Comparison of ENCODE assay signal across 1 cellular context in genomic region chr1:150363426-150364230, GRCh38.
TF ChIP-seq lines count a peak whose summit lies in the region.

Gene RPRD2 (plus strand): TSS chr1:150364147. CDS start chr1:150364715, 568 bp downstream.

TF ChIP-seq in WTC11, 78 proteins besides CTCF, POLR2A, EP300 and RAD21 (continued from another document and continues in another):
- TF ChIP-seq ATF3 (CRISPR knock-in tag; conservative IDR thresholded peaks at IDR 0.05) (no peak), ZNF671 (CRISPR knock-in tag; IDR thresholded peaks at IDR 0.05) (no peak), RORB (CRISPR knock-in tag; IDR thresholded peaks at IDR 0.05) (no peak), ZNF219 (CRISPR knock-in tag; IDR thresholded peaks at IDR 0.05; ENCODE audit: borderline replicate concordance) (no peak), CREB1 (CRISPR knock-in tag; IDR thresholded peaks at IDR 0.05) (no peak), NR2C2 (CRISPR knock-in tag; IDR thresholded peaks at IDR 0.05) (no peak), USF2 (CRISPR knock-in tag; IDR thresholded peaks at IDR 0.05) (no peak), KAT7 (CRISPR knock-in tag; IDR thresholded peaks at IDR 0.05; ENCODE audit: borderline replicate concordance) (no peak), JAZF1 (CRISPR knock-in tag; IDR thresholded peaks at IDR 0.05) (no peak), SMAD4 (CRISPR knock-in tag; IDR thresholded peaks at IDR 0.05) (no peak), NFATC4 (CRISPR knock-in tag; IDR thresholded peaks at IDR 0.05) (no peak), TEAD1 (CRISPR knock-in tag; IDR thresholded peaks at IDR 0.05) (no peak), SMAD3 (CRISPR knock-in tag; IDR thresholded peaks at IDR 0.05; ENCODE audit: borderline replicate concordance) (no peak), ZNF396 (CRISPR knock-in tag; IDR thresholded peaks at IDR 0.05; ENCODE audit: borderline replicate concordance) (no peak), EMX1 (CRISPR knock-in tag; IDR thresholded peaks at IDR 0.05) (peak; percentile 84), ZNF232 (CRISPR knock-in tag; IDR thresholded peaks at IDR 0.05) (no peak), MYBL2 (CRISPR knock-in tag; IDR thresholded peaks at IDR 0.05) (no peak), STAT6 (CRISPR knock-in tag; conservative IDR thresholded peaks at IDR 0.05; ENCODE audit: low read depth) (no peak), CREM (CRISPR knock-in tag; IDR thresholded peaks at IDR 0.05) (no peak), ZMAT4 (CRISPR knock-in tag; IDR thresholded peaks at IDR 0.05) (no peak), MLX (CRISPR knock-in tag; IDR thresholded peaks at IDR 0.05) (no peak), TP53 (CRISPR knock-in tag; IDR thresholded peaks at IDR 0.05) (no peak), GRHL2 (CRISPR knock-in tag; IDR thresholded peaks at IDR 0.05; ENCODE audit: insufficient replicate concordance, severe bottlenecking) (no peak), SOX15 (CRISPR knock-in tag; IDR thresholded peaks at IDR 0.05) (no peak), ZNF416 (CRISPR knock-in tag; IDR thresholded peaks at IDR 0.05) (no peak; the same call in 1 of the 2 replicates), RELA (CRISPR knock-in tag; IDR thresholded peaks at IDR 0.05; ENCODE audit: borderline replicate concordance) (no peak), FOXK1 (CRISPR knock-in tag; IDR thresholded peaks at IDR 0.05) (peak; percentile 16; the same call in 1 of the 2 replicates), ZNF281 (CRISPR knock-in tag; IDR thresholded peaks at IDR 0.05) (no peak), GABPB1 (CRISPR knock-in tag; IDR thresholded peaks at IDR 0.05) (0 out of 2 replicates have a peak, but pooled peaks have one; percentile 43)
- TF ChIP-seq, protein P1, sequence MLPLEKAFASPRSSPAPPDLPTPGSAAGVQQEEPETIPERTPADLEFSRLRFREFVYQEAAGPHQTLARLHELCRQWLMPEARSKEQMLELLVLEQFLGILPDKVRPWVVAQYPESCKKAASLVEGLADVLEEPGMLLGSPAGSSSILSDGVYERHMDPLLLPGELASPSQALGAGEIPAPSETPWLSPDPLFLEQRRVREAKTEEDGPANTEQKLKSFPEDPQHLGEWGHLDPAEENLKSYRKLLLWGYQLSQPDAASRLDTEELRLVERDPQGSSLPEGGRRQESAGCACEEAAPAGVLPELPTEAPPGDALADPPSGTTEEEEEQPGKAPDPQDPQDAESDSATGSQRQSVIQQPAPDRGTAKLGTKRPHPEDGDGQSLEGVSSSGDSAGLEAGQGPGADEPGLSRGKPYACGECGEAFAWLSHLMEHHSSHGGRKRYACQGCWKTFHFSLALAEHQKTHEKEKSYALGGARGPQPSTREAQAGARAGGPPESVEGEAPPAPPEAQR (CRISPR knock-in tag; IDR thresholded peaks at IDR 0.05): no peak
- TF ChIP-seq, protein P2, sequence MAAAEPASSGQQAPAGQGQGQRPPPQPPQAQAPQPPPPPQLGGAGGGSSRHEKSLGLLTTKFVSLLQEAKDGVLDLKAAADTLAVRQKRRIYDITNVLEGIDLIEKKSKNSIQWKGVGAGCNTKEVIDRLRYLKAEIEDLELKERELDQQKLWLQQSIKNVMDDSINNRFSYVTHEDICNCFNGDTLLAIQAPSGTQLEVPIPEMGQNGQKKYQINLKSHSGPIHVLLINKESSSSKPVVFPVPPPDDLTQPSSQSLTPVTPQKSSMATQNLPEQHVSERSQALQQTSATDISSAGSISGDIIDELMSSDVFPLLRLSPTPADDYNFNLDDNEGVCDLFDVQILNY (CRISPR knock-in tag; IDR thresholded peaks at IDR 0.05): no peak
- TF ChIP-seq, protein P3, sequence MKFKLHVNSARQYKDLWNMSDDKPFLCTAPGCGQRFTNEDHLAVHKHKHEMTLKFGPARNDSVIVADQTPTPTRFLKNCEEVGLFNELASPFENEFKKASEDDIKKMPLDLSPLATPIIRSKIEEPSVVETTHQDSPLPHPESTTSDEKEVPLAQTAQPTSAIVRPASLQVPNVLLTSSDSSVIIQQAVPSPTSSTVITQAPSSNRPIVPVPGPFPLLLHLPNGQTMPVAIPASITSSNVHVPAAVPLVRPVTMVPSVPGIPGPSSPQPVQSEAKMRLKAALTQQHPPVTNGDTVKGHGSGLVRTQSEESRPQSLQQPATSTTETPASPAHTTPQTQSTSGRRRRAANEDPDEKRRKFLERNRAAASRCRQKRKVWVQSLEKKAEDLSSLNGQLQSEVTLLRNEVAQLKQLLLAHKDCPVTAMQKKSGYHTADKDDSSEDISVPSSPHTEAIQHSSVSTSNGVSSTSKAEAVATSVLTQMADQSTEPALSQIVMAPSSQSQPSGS (CRISPR knock-in tag; IDR thresholded peaks at IDR 0.05; ENCODE audit: borderline replicate concordance, low read depth): no peak
- TF ChIP-seq, protein P4, sequence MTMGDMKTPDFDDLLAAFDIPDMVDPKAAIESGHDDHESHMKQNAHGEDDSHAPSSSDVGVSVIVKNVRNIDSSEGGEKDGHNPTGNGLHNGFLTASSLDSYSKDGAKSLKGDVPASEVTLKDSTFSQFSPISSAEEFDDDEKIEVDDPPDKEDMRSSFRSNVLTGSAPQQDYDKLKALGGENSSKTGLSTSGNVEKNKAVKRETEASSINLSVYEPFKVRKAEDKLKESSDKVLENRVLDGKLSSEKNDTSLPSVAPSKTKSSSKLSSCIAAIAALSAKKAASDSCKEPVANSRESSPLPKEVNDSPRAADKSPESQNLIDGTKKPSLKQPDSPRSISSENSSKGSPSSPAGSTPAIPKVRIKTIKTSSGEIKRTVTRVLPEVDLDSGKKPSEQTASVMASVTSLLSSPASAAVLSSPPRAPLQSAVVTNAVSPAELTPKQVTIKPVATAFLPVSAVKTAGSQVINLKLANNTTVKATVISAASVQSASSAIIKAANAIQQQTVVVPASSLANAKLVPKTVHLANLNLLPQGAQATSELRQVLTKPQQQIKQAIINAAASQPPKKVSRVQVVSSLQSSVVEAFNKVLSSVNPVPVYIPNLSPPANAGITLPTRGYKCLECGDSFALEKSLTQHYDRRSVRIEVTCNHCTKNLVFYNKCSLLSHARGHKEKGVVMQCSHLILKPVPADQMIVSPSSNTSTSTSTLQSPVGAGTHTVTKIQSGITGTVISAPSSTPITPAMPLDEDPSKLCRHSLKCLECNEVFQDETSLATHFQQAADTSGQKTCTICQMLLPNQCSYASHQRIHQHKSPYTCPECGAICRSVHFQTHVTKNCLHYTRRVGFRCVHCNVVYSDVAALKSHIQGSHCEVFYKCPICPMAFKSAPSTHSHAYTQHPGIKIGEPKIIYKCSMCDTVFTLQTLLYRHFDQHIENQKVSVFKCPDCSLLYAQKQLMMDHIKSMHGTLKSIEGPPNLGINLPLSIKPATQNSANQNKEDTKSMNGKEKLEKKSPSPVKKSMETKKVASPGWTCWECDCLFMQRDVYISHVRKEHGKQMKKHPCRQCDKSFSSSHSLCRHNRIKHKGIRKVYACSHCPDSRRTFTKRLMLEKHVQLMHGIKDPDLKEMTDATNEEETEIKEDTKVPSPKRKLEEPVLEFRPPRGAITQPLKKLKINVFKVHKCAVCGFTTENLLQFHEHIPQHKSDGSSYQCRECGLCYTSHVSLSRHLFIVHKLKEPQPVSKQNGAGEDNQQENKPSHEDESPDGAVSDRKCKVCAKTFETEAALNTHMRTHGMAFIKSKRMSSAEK (CRISPR knock-in tag; IDR thresholded peaks at IDR 0.05; ENCODE audit: borderline replicate concordance): no peak
- TF ChIP-seq, protein P5, sequence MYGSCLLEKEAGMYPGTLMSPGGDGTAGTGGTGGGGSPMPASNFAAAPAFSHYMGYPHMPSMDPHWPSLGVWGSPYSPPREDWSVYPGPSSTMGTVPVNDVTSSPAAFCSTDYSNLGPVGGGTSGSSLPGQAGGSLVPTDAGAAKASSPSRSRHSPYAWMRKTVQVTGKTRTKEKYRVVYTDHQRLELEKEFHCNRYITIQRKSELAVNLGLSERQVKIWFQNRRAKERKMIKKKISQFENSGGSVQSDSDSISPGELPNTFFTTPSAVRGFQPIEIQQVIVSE (CRISPR knock-in tag; IDR thresholded peaks at IDR 0.05; ENCODE audit: borderline replicate concordance): no peak
- TF ChIP-seq, protein P6, sequence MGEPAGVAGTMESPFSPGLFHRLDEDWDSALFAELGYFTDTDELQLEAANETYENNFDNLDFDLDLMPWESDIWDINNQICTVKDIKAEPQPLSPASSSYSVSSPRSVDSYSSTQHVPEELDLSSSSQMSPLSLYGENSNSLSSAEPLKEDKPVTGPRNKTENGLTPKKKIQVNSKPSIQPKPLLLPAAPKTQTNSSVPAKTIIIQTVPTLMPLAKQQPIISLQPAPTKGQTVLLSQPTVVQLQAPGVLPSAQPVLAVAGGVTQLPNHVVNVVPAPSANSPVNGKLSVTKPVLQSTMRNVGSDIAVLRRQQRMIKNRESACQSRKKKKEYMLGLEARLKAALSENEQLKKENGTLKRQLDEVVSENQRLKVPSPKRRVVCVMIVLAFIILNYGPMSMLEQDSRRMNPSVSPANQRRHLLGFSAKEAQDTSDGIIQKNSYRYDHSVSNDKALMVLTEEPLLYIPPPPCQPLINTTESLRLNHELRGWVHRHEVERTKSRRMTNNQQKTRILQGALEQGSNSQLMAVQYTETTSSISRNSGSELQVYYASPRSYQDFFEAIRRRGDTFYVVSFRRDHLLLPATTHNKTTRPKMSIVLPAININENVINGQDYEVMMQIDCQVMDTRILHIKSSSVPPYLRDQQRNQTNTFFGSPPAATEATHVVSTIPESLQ (CRISPR knock-in tag; IDR thresholded peaks at IDR 0.05): no peak
- TF ChIP-seq, protein P7, sequence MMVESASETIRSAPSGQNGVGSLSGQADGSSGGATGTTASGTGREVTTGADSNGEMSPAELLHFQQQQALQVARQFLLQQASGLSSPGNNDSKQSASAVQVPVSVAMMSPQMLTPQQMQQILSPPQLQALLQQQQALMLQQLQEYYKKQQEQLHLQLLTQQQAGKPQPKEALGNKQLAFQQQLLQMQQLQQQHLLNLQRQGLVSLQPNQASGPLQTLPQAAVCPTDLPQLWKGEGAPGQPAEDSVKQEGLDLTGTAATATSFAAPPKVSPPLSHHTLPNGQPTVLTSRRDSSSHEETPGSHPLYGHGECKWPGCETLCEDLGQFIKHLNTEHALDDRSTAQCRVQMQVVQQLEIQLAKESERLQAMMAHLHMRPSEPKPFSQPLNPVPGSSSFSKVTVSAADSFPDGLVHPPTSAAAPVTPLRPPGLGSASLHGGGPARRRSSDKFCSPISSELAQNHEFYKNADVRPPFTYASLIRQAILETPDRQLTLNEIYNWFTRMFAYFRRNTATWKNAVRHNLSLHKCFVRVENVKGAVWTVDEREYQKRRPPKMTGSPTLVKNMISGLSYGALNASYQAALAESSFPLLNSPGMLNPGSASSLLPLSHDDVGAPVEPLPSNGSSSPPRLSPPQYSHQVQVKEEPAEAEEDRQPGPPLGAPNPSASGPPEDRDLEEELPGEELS (CRISPR knock-in tag; IDR thresholded peaks at IDR 0.05): no peak
